22 cellular contexts compared by ENCODE assay signal in the genomic region with DNA sequence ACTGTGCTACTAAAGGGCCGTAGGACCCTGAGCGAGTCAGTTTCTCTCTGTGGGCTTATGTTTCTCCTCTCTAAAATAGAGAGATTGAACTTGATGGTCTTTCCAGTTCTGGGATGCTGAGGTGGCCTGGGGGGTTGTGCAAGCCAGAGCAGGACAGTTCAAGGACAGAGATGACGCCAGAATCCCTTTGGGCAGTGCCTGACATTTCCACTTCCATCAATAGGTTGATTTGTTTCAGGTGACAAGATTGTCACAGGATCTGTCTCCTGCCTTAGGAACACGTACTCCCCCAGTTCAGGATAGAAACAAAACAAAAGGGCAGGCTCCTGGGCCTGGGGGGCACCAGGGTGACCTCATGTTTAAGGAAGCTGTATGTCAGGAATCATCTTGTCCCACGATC.
"Had no signal": no experiment of that assay in that cellular context is flagged by ENCODE, and none has a peak within 500 bp of the region (broad histone marks: within the 10 kb centered on the region; RNA-seq: fewer than 3 reads in every experiment).

No MANE protein-coding gene starts in this region.

- H3K27me3 ChIP-seq: gastrocnemius medialis, heart right ventricle had no signal

- H3K4me3 ChIP-seq: esophagus muscularis mucosa, gastrocnemius medialis, heart right ventricle, left ventricle myocardium inferior, lung, prostate gland, spleen, stomach had no signal

- H3K4me1 Mint-ChIP-seq: naive thymus-derived CD4-positive, alpha-beta T cell had no signal

- H3K27ac ChIP-seq: epithelial cell of prostate, esophagus muscularis mucosa, gastrocnemius medialis, heart right ventricle, left ventricle myocardium inferior, parathyroid adenoma, prostate gland, spleen, stomach had no signal

- H3K9me3 Mint-ChIP-seq: effector memory CD8-positive, alpha-beta T cell; naive thymus-derived CD4-positive, alpha-beta T cell; nephron progenitor cell; type B pancreatic cell had no signal

- H3K27ac Mint-ChIP-seq: effector memory CD8-positive, alpha-beta T cell; type B pancreatic cell had no signal

- ATAC-seq: effector memory CD8-positive, alpha-beta T cell; gastrocnemius medialis; naive thymus-derived CD4-positive, alpha-beta T cell; sciatic nerve had no signal

- H3K36me3 ChIP-seq: esophagus muscularis mucosa, gastrocnemius medialis, heart right ventricle, left ventricle myocardium inferior, prostate gland, spleen, stomach had no signal

- H3K4me3 Mint-ChIP-seq: effector memory CD8-positive, alpha-beta T cell; naive thymus-derived CD4-positive, alpha-beta T cell; nephron progenitor cell; type B pancreatic cell had no signal

- H3K9me3 ChIP-seq: esophagus muscularis mucosa, gastrocnemius medialis, heart right ventricle, left ventricle myocardium inferior, prostate gland, spleen, stomach had no signal

- H3K4me1 ChIP-seq: esophagus muscularis mucosa, parathyroid adenoma, prostate gland had no signal

- H3K36me3 Mint-ChIP-seq: naive thymus-derived CD4-positive, alpha-beta T cell; type B pancreatic cell had no signal

- DNase-seq: cortex of kidney; effector memory CD8-positive, alpha-beta T cell; gastrocnemius medialis; heart right ventricle; hypothalamus; left ventricle myocardium inferior; naive thymus-derived CD4-positive, alpha-beta T cell; nephron progenitor cell; spleen; stimulated activated CD4-positive, alpha-beta T cell treated with anti-CD3 and anti-CD28 coated beads, Interleukin-15, amount 100 ng/mL, for 24 hours; stimulated activated CD4-positive, alpha-beta T cell treated with anti-CD3 and anti-CD28 coated beads, Interleukin-1b, Interleukin-23, amount 100 ng/mL, for 48 hours; stimulated activated CD4-positive, alpha-beta T cell treated with anti-CD3 and anti-CD28 coated beads, Interleukin-4, amount 100 ng/mL, for 4 hours; stimulated activated naive CD4-positive, alpha-beta T cell; stomach; substantia nigra had no signal
